Comparison of ENCODE assay signal across 11 cellular contexts in genomic region chr15:40766194-40766830, GRCh38. TPM values are rescaled to one million over a fixed set of nuclear protein-coding genes. Genes with fewer than 3 reads are reported as not detected.
A peak's percentile ranks its signal among the peaks of the same experiment; 100 is the strongest.
DNase-seq lines count a peak whose midpoint lies in the region; ATAC-seq and TF ChIP-seq lines count a peak whose summit lies in the region.
"Had no signal": no experiment of that assay in that cellular context is flagged by ENCODE, and none has a peak within 500 bp of the region (broad histone marks: within the 10 kb centered on the region; RNA-seq: fewer than 3 reads in every experiment).

No MANE protein-coding gene starts in this region.

- no peak overlapping the region for H3K9ac ChIP-seq in H9 (ENCODE audit: extremely low read depth, insufficient read length, low read length)

- H3K18ac ChIP-seq in H9 (ENCODE audit: insufficient read length, low read depth, low read length), result no peak overlapping the region

- H4K20me1 ChIP-seq in H9 (ENCODE audit: control insufficient read depth, insufficient read depth, insufficient read length), result no peaks in the 10 kb centered on the region

- H3K36me3 Mint-ChIP-seq in activated naive CD8-positive, alpha-beta T cell, result no peaks in the 10 kb centered on the region
- no peaks in the 10 kb centered on the region for H3K36me3 Mint-ChIP-seq in activated naive CD8-positive, alpha-beta T cell treated with anti-CD3 and anti-CD28 coated beads, Interleukin-2, amount 50 U/mL, for 24 hours (ENCODE audit: low read depth)
- H3K36me3 Mint-ChIP-seq in T-helper 17 cell (ENCODE audit: low read depth) (no peaks in the 10 kb centered on the region), H9 (ENCODE audit: insufficient read depth in 1 of 3, low read depth in 3 of 3) (peaks cover 0 to 5% (median 0%) of the 10 kb centered on the region in 3 experiments; a peak in 4 of 7 replicates)

- H3K9me3 ChIP-seq in T-helper 17 cell (ENCODE audit: control insufficient read depth, low read length, poor library complexity, severe bottlenecking) (no peaks in the 10 kb centered on the region), esophagus squamous epithelium (no peaks in the 10 kb centered on the region), tibial artery (no peaks in the 10 kb centered on the region), H9 (ENCODE audit: control insufficient read depth, low read depth, low read length) (no peaks in the 10 kb centered on the region), left lung (no peaks in the 10 kb centered on the region)
- H3K9me3 ChIP-seq: ovary had no signal

- H3K79me1 ChIP-seq in H9 (ENCODE audit: insufficient read depth, low read depth, low read length, poor library complexity, severe bottlenecking), result no peaks in the 10 kb centered on the region

- H3K4me1 Mint-ChIP-seq in activated naive CD8-positive, alpha-beta T cell (ENCODE audit: low read depth), result peaks cover 48% of the 10 kb centered on the region
- H3K4me1 Mint-ChIP-seq in activated naive CD8-positive, alpha-beta T cell treated with anti-CD3 and anti-CD28 coated beads, Interleukin-2, amount 50 U/mL, for 24 hours, result peaks cover 60% of the 10 kb centered on the region
- H3K4me1 Mint-ChIP-seq in T-helper 17 cell (peaks cover 25% of the 10 kb centered on the region), H9 (peaks cover 29 to 31% of the 10 kb centered on the region in 2 experiments)

- H3K9me3 Mint-ChIP-seq in activated naive CD8-positive, alpha-beta T cell (ENCODE audit: low read depth), result no peaks in the 10 kb centered on the region
- no peaks in the 10 kb centered on the region for H3K9me3 Mint-ChIP-seq in activated naive CD8-positive, alpha-beta T cell treated with anti-CD3 and anti-CD28 coated beads, Interleukin-2, amount 50 U/mL, for 24 hours
- H3K9me3 Mint-ChIP-seq in H9, result no peaks in the 10 kb centered on the region

- H4K91ac ChIP-seq in H9 (ENCODE audit: insufficient read length, low read depth, low read length), result no peak overlapping the region

- H3K14ac ChIP-seq in H9 (ENCODE audit: insufficient read depth, low read length), result no peak overlapping the region; the same call in 1 of the 2 replicates

- no peak overlapping the region for H4K5ac ChIP-seq in H9 (ENCODE audit: insufficient read length, low read depth, low read length)

- H3K4ac ChIP-seq in H9 (ENCODE audit: low read depth, low read length), result no peak overlapping the region

- no peaks in the 10 kb centered on the region for H3K27me3 Mint-ChIP-seq in activated naive CD8-positive, alpha-beta T cell
- H3K27me3 Mint-ChIP-seq in activated naive CD8-positive, alpha-beta T cell treated with anti-CD3 and anti-CD28 coated beads, Interleukin-2, amount 50 U/mL, for 24 hours, result no peaks in the 10 kb centered on the region
- H3K27me3 Mint-ChIP-seq in T-helper 17 cell, result no peaks in the 10 kb centered on the region
- H3K27me3 Mint-ChIP-seq in H9 (ENCODE audit: low read depth), result peaks cover 9% of the 10 kb centered on the region

- WGBS in esophagus squamous epithelium, 2 donors, result 42 to 61% methylated on average over 2 to 3 of the region's 8 CpGs
- WGBS in H9 (ENCODE audit: extremely low coverage, insufficient read length, low lambda C conversion rate), result no CpG with 5 or more reads among the region's 8 CpGs

- DNase-seq in activated naive CD8-positive, alpha-beta T cell treated with anti-CD3 and anti-CD28 coated beads, Interleukin-2, amount 50 U/mL, for 24 hours, result no peak
- DNase-seq in T-helper 17 cell (no peak), esophagus squamous epithelium (lab: John Stamatoyannopoulos, UW) (no peak), tibial artery (no peak), H9 (no peak), left lung (no peak)
- DNase-seq in activated CD4-positive, alpha-beta T cell treated with anti-CD3 and anti-CD28 coated beads for 48 hours, result no peak
- DNase-seq: activated CD4-positive, alpha-beta T cell treated with anti-CD3 and anti-CD28 coated beads, Interleukin-2, amount 50 U/mL, for 1 hour; NCI-H2029 had no signal

- no peak overlapping the region for H4K8ac ChIP-seq in H9 (replicated peaks; ENCODE audit: insufficient read length, low read depth, low read length)

- peak overlapping the region in 3 of 4 donors; percentile 51 to 84 (median 53) for H3K4me3 ChIP-seq in esophagus squamous epithelium
- no peak overlapping the region for H3K4me3 ChIP-seq in tibial artery
- no peak overlapping the region for H3K4me3 ChIP-seq in left lung
- H3K4me3 ChIP-seq: ovary had no signal

- no peak overlapping the region for H2BK12ac ChIP-seq in H9 (ENCODE audit: insufficient read length, low read depth, low read length)

- H3K79me2 ChIP-seq in H9 (ENCODE audit: insufficient read depth, low read length), result no peaks in the 10 kb centered on the region

- no peak overlapping the region for H2BK120ac ChIP-seq in H9 (ENCODE audit: low read depth, low read length, poor library complexity, severe bottlenecking)

- H3K4me3 Mint-ChIP-seq in activated naive CD8-positive, alpha-beta T cell, result peak overlapping the region; percentile 23
- no peak overlapping the region for H3K4me3 Mint-ChIP-seq in activated naive CD8-positive, alpha-beta T cell treated with anti-CD3 and anti-CD28 coated beads, Interleukin-2, amount 50 U/mL, for 24 hours
- peak overlapping the region; percentile 15 for H3K4me3 Mint-ChIP-seq in T-helper 17 cell
- H3K4me3 Mint-ChIP-seq in H9, result peak overlapping the region in 1 of 2 experiments; percentile 29; a peak in 2 of 5 replicates

- no peak overlapping the region for H2BK20ac ChIP-seq in H9 (ENCODE audit: low read depth, low read length, poor library complexity, severe bottlenecking)

- no peak overlapping the region for H2BK15ac ChIP-seq in H9 (ENCODE audit: low read depth, low read length)

- H3K4me1 ChIP-seq in esophagus squamous epithelium (peaks cover 72 to 89% (median 76%) of the 10 kb centered on the region in 3 donors), tibial artery (peaks cover 0 to 69% (median 27%) of the 10 kb centered on the region in 4 donors), H9 (ENCODE audit: insufficient read depth, low read length) (peaks cover 4% of the 10 kb centered on the region; the same call in 1 of the 2 replicates), left lung (peaks cover 18 to 70% of the 10 kb centered on the region in 2 donors)

- H3K23me2 ChIP-seq in H9 (ENCODE audit: insufficient read length, low read depth, low read length, poor library complexity, severe bottlenecking), result no peaks in the 10 kb centered on the region

- peak overlapping the region; percentile 64 for H3K27ac Mint-ChIP-seq in activated naive CD8-positive, alpha-beta T cell
- no peak overlapping the region for H3K27ac Mint-ChIP-seq in activated naive CD8-positive, alpha-beta T cell treated with anti-CD3 and anti-CD28 coated beads, Interleukin-2, amount 50 U/mL, for 24 hours
- H3K27ac Mint-ChIP-seq in T-helper 17 cell (peak overlapping the region; percentile 95), H9 (peak overlapping the region in 1 of 3 experiments; percentile 84; a peak in 2 of 7 replicates)

- intact Hi-C loops in esophagus squamous epithelium (cut with DNase I) (no loop called here), tibial artery (cut with DNase I; ENCODE audit: low total_unique reads) (loop anchor here (5.0 kb wide), 1 partner anchor 126 kb away; the partner anchor contains the start of gene VPS18), left lung (cut with DNase I) (no loop called here)

- no peaks in the 10 kb centered on the region for H3K27me3 ChIP-seq in esophagus squamous epithelium
- H3K27me3 ChIP-seq in tibial artery, result no peaks in the 10 kb centered on the region
- H3K27me3 ChIP-seq in H9 (ENCODE audit: insufficient read depth, low read length), result no peaks in the 10 kb centered on the region
- H3K27me3 ChIP-seq in left lung, result no peaks in the 10 kb centered on the region
- H3K27me3 ChIP-seq: ovary had no signal

- H3K36me3 ChIP-seq in esophagus squamous epithelium (peaks cover 4 to 20% (median 8%) of the 10 kb centered on the region in 3 donors), tibial artery (peaks cover 0 to 37% (median 5%) of the 10 kb centered on the region in 3 donors), left lung (peaks cover 0 to 34% of the 10 kb centered on the region in 2 donors)
- H3K36me3 ChIP-seq: ovary had no signal

- TF ChIP-seq CTCF in esophagus squamous epithelium (IDR thresholded peaks at IDR 0.05) (peak in 1 of 6 experiments; percentile 7), tibial artery (IDR thresholded peaks at IDR 0.05) (no peak), H9 (conservative IDR thresholded peaks at IDR 0.05) (no peak), left lung (IDR thresholded peaks at IDR 0.05) (no peak)

- no peak for TF ChIP-seq POLR2A in esophagus squamous epithelium (IDR thresholded peaks at IDR 0.05)

- H2BK5ac ChIP-seq in H9 (ENCODE audit: insufficient read length, low read length), result no peak overlapping the region

- no peak for ATAC-seq in activated naive CD8-positive, alpha-beta T cell treated with anti-CD3 and anti-CD28 coated beads, Interleukin-2, amount 50 U/mL, for 24 hours
- no peak for ATAC-seq in T-helper 17 cell
- no peak for ATAC-seq in left lung

- no peak overlapping the region for H2AFZ ChIP-seq in H9 (ENCODE audit: low read length)

- no peak overlapping the region for H2AK5ac ChIP-seq in H9 (ENCODE audit: insufficient read length, low read length)

- no peak overlapping the region for H3K23ac ChIP-seq in H9 (ENCODE audit: insufficient read length, low read depth, low read length)

- H3K27ac ChIP-seq in esophagus squamous epithelium (peak overlapping the region; percentile 86 to 96 (median 90)), tibial artery (peak overlapping the region; percentile 87 to 89), H9 (ENCODE audit: insufficient read length, low read depth, low read length) (no peak overlapping the region), left lung (no peak overlapping the region)

- H3K4me2 ChIP-seq in H9 (ENCODE audit: insufficient read depth, insufficient read length, low read length), result no peak overlapping the region

- H3T11ph ChIP-seq in H9 (ENCODE audit: low read length), result no peak overlapping the region

- H3K56ac ChIP-seq in H9 (ENCODE audit: insufficient read length, low read depth, low read length), result no peak overlapping the region

RNA-seq across cellular contexts. Expression of gene GCHFR, which starts 2.4 kb away (rescaled TPM):
- total RNA-seq in T-helper 17 cell (10 to 100 TPM; 16.4 to 20.5 TPM), esophagus squamous epithelium (10 to 100 TPM in 3 of 4 donors, 1 to 10 TPM in 1; 10.0 to 47.5 (median 41.9) TPM), H9 (2021) (33.0 and 37.0 TPM in 2 replicates), left lung (10 to 100 TPM; 42.1 to 61.5 TPM)

RNA-seq across cellular contexts. Expression of gene C15orf62, which starts 3.5 kb away (rescaled TPM):
- 1 to 10 TPM in 1 of 2 donors, under 1 TPM in 1; 0.89 to 1.2 TPM for total RNA-seq in T-helper 17 cell
- 10 to 100 TPM; 11.3 to 44.3 (median 22.2) TPM for total RNA-seq in esophagus squamous epithelium
- 0.44 and 0.70 TPM in 2 replicates for total RNA-seq in H9 (2021)
- total RNA-seq in left lung, result under 1 TPM; 0.32 to 0.71 TPM

RNA-seq across cellular contexts. Expression of gene RMDN3, which starts 11.3 kb away (rescaled TPM):
- total RNA-seq in T-helper 17 cell, result 10 to 100 TPM; 31.4 to 33.1 TPM
- total RNA-seq in esophagus squamous epithelium, result 10 to 100 TPM; 21.3 to 31.9 (median 26.4) TPM
- 24.9 and 28.3 TPM in 2 replicates for total RNA-seq in H9 (2021)
- total RNA-seq in left lung, result 10 to 100 TPM; 60.4 to 83.1 TPM

RNA-seq across cellular contexts. Expression of gene ZFYVE19, which starts 40.6 kb away (rescaled TPM):
- total RNA-seq in T-helper 17 cell, result 10 to 100 TPM; 19.5 to 22.7 TPM
- 10 to 100 TPM; 16.5 to 33.4 (median 28.9) TPM for total RNA-seq in esophagus squamous epithelium
- 10.7 and 11.3 TPM in 2 replicates for total RNA-seq in H9 (2021)
- total RNA-seq in left lung, result 10 to 100 TPM; 23.6 to 26.2 TPM

RNA-seq across cellular contexts. Expression of gene DNAJC17, which starts 41.0 kb away (rescaled TPM):
- total RNA-seq in T-helper 17 cell, result 10 to 100 TPM; 24.1 to 27.7 TPM
- 10 to 100 TPM; 13.9 to 24.0 (median 19.2) TPM for total RNA-seq in esophagus squamous epithelium
- 38.3 and 44.4 TPM in 2 replicates for total RNA-seq in H9 (2021)
- 10 to 100 TPM; 24.3 to 32.6 TPM for total RNA-seq in left lung

Comparison
In these comparisons a context has a peak if more than half of its experiments do, and no peak if none do; other contexts are left out.
1. H3K27ac ChIP-seq: peak in esophagus squamous epithelium (4 of 4) and tibial artery (2 of 2); none in H9 (single experiment) and left lung (0 of 2).
2. H3K4me3 ChIP-seq: peak in esophagus squamous epithelium (3 of 4); none in tibial artery (0 of 2) and left lung (0 of 2).